10 cellular contexts compared by ENCODE assay signal in genomic region chr19:2578391-2578826, GRCh38.
DNase-seq lines count a peak whose midpoint lies in the region; ATAC-seq and TF ChIP-seq lines count a peak whose summit lies in the region.
"Had no signal": no experiment of that assay in that cellular context is flagged by ENCODE, and none has a peak within 500 bp of the region (broad histone marks: within the 10 kb centered on the region; RNA-seq: fewer than 3 reads in every experiment).

No MANE protein-coding gene starts in this region.

- no peak overlapping the region for H3K27ac Mint-ChIP-seq in glutamatergic neuron (ENCODE audit: unreplicated experiment)

- no peak for TF ChIP-seq EP300 in SK-N-SH (IDR thresholded peaks at IDR 0.05; ENCODE audit: borderline replicate concordance in 1 of 2, low read depth in 1 of 2, low read length in 1 of 2)

- 11% methylated on average over 12 of the region's 12 CpGs for WGBS in SK-N-SH (ENCODE audit: low lambda C conversion rate)

- DNase-seq in BJ (ENCODE audit: low read depth): no peak
- no peak for DNase-seq in SK-N-SH
- DNase-seq in foreskin fibroblast: peak in 1 of 2 donors; percentile 52
- no peak for DNase-seq in osteoblast (ENCODE audit: insufficient read length, low spot score, missing footprints)
- DNase-seq in NCI-H2227 (lab: John Stamatoyannopoulos, UW; ENCODE audit: unreplicated experiment): no peak
- DNase-seq in glutamatergic neuron: no peak
- DNase-seq: naive B cell had no signal

- TF ChIP-seq CTCF in BJ (IDR thresholded peaks at IDR 0.05; ENCODE audit: insufficient read depth, low read depth, low read length) (no peak), SK-N-SH (IDR thresholded peaks at IDR 0.05) (no peak), foreskin fibroblast (IDR thresholded peaks at IDR 0.05; ENCODE audit: low read depth, low read length) (no peak), osteoblast (IDR thresholded peaks at IDR 0.05; ENCODE audit: extremely low read depth, low read depth, low read length) (no peak), glutamatergic neuron (IDR thresholded peaks at IDR 0.05; ENCODE audit: partially characterized antibody, unreplicated experiment) (no peak)

- H3K4me1 ChIP-seq in SK-N-SH (ENCODE audit: control insufficient read depth in 1 of 2, insufficient read depth in 2 of 2, low read depth in 1 of 2, low read length in 1 of 2): peaks cover 7 to 12% of the 10 kb centered on the region in 2 experiments; a peak in 3 of 4 replicates
- peaks cover 38% of the 10 kb centered on the region for H3K4me1 ChIP-seq in osteoblast (ENCODE audit: insufficient read depth, low read length)

- no peaks in the 10 kb centered on the region for H3K36me3 Mint-ChIP-seq in glutamatergic neuron (ENCODE audit: unreplicated experiment)

- no peaks in the 10 kb centered on the region for H3K27me3 ChIP-seq in BJ (ENCODE audit: control insufficient read depth, insufficient read depth, low read length)
- no peaks in the 10 kb centered on the region for H3K27me3 ChIP-seq in SK-N-SH (ENCODE audit: insufficient read depth)
- H3K27me3 ChIP-seq in osteoblast (ENCODE audit: insufficient read depth, low read length): no peaks in the 10 kb centered on the region

- ATAC-seq in HG02973 (IDR thresholded peaks at IDR 0.05; ENCODE audit: unreplicated experiment) (no peak), GM21786 (IDR thresholded peaks at IDR 0.05; ENCODE audit: unreplicated experiment) (no peak)

- peak overlapping the region; percentile 99 for H3K4me2 ChIP-seq in SK-N-SH
- H3K4me2 ChIP-seq in osteoblast (ENCODE audit: insufficient read depth, low read length): peak overlapping the region; percentile 92

- POLR2A ChIA-PET in BJ (lab: Charles Lee): interaction anchor here (1.0 to 2.7 kb wide), 2 partner anchors 98 to 102 kb away, joined by 3 to 41 read pairs; partner anchors contain the start of gene GADD45B
- POLR2A ChIA-PET in SK-N-SH (lab: Yijun Ruan, JAX): interaction anchor here (2.9 kb wide), 1 partner anchor 102 kb away, joined by 15 read pairs; the partner anchor contains the start of gene GADD45B

- no peak overlapping the region for H3K4me3 Mint-ChIP-seq in glutamatergic neuron (ENCODE audit: unreplicated experiment)

- H3K27ac ChIP-seq in SK-N-SH (ENCODE audit: low read depth in 2 of 2, low read length in 1 of 2) (peak overlapping the region; percentile 74 to 86), osteoblast (ENCODE audit: low read depth, low read length) (peak overlapping the region; percentile 95)

- no peaks in the 10 kb centered on the region for H3K36me3 ChIP-seq in BJ (ENCODE audit: control insufficient read depth, insufficient read depth, low read length)
- H3K36me3 ChIP-seq in SK-N-SH (replicated peaks in 1 of 2; ENCODE audit: control insufficient read depth in 1 of 2, insufficient read depth in 2 of 2, low read length in 1 of 2): no peaks in the 10 kb centered on the region
- no peaks in the 10 kb centered on the region for H3K36me3 ChIP-seq in osteoblast (ENCODE audit: insufficient read depth, low read length)

- CTCF ChIA-PET in BJ (lab: Yijun Ruan, JAX) (interaction anchor here (1.0 to 5.0 kb wide), 26 partner anchors 16 to 122 kb away, joined by 3 to 65 read pairs (median 8); partner anchors contain the start of genes GADD45B and LMNB2), SK-N-SH (lab: Yijun Ruan, JAX) (interaction anchor here (0.7 to 4.9 kb wide), 18 partner anchors 8 to 121 kb away, joined by 3 to 57 read pairs (median 10); partner anchors contain the start of gene GADD45B)

- H2AFZ ChIP-seq in SK-N-SH (ENCODE audit: low read depth) (peak overlapping the region; percentile 82; the same call in 1 of the 2 replicates), osteoblast (ENCODE audit: low read length) (peak overlapping the region; percentile 68)

- H3K27me3 Mint-ChIP-seq in glutamatergic neuron (ENCODE audit: unreplicated experiment): peaks cover 4% of the 10 kb centered on the region
- H3K27me3 Mint-ChIP-seq: naive B cell had no signal

- peak overlapping the region; percentile 40; the same call in 1 of the 2 replicates for H3K4me3 ChIP-seq in BJ (ENCODE audit: low read depth, low read length)
- H3K4me3 ChIP-seq in SK-N-SH (ENCODE audit: low read depth in 2 of 2, low read length in 1 of 2): peak overlapping the region; percentile 46 to 75
- peak overlapping the region; percentile 53 to 56 for H3K4me3 ChIP-seq in foreskin fibroblast (ENCODE audit: low read depth in 1 of 2, low read length in 2 of 2)
- peak overlapping the region; percentile 73 for H3K4me3 ChIP-seq in osteoblast (ENCODE audit: insufficient read depth, low read length)
- H3K4me3 ChIP-seq: GM12878 had no signal

- H3K9ac ChIP-seq in SK-N-SH: peak overlapping the region; percentile 59; the same call in 1 of the 2 replicates

- peaks cover 10% of the 10 kb centered on the region for H3K9me3 Mint-ChIP-seq in glutamatergic neuron (ENCODE audit: unreplicated experiment)

- peaks cover 26% of the 10 kb centered on the region for H3F3A ChIP-seq in SK-N-SH (replicated peaks; ENCODE audit: insufficient read depth)

- H3K4me1 Mint-ChIP-seq in glutamatergic neuron (ENCODE audit: low read depth, unreplicated experiment): no peaks in the 10 kb centered on the region

- TF ChIP-seq RAD21 in SK-N-SH (IDR thresholded peaks at IDR 0.05; ENCODE audit: low read length): no peak

- H3K79me2 ChIP-seq in SK-N-SH (ENCODE audit: insufficient read depth): peaks cover 5% of the 10 kb centered on the region; the same call in 1 of the 2 replicates
- H3K79me2 ChIP-seq in osteoblast (ENCODE audit: insufficient read depth, low read length): no peaks in the 10 kb centered on the region

- H4K20me1 ChIP-seq in SK-N-SH (ENCODE audit: insufficient read depth): no peaks in the 10 kb centered on the region
- no peaks in the 10 kb centered on the region for H4K20me1 ChIP-seq in osteoblast (ENCODE audit: insufficient read depth, low read length)

- no peaks in the 10 kb centered on the region for H3K9me3 ChIP-seq in SK-N-SH
- H3K9me3 ChIP-seq in osteoblast (ENCODE audit: low read depth, low read length): peaks cover 3% of the 10 kb centered on the region

- H3K9me2 ChIP-seq in SK-N-SH: no peaks in the 10 kb centered on the region

TF ChIP-seq in SK-N-SH, 30 proteins besides CTCF, POLR2A, EP300 and RAD21:
- no peak for TF ChIP-seq SIN3A (IDR thresholded peaks at IDR 0.05; ENCODE audit: borderline replicate concordance, low read depth, low read length)
- TF ChIP-seq TAF1 (IDR thresholded peaks at IDR 0.05; ENCODE audit: borderline replicate concordance, low read depth, low read length): no peak
- no peak for TF ChIP-seq ZBTB33 (IDR thresholded peaks at IDR 0.05; ENCODE audit: borderline replicate concordance, low read depth)
- TF ChIP-seq TEAD4 (IDR thresholded peaks at IDR 0.05; ENCODE audit: borderline replicate concordance, insufficient read depth): no peak
- peak; percentile 34; the same call in 1 of the 2 replicates for TF ChIP-seq MAX (IDR thresholded peaks at IDR 0.05; ENCODE audit: low read depth)
